9 cellular contexts compared by ENCODE assay signal in genomic region chr6:33886673-33887144, GRCh38.
DNase-seq lines count a peak whose midpoint lies in the region; ATAC-seq, FAIRE-seq and TF ChIP-seq lines count a peak whose summit lies in the region.
"Had no signal": no experiment of that assay in that cellular context is flagged by ENCODE, and none has a peak within 500 bp of the region (broad histone marks: within the 10 kb centered on the region; RNA-seq: fewer than 3 reads in every experiment).

No MANE protein-coding gene starts in this region.

- FAIRE-seq in bronchial epithelial cell (lab: Jason Lieb, UNC) = peak; percentile 84

- WGBS in esophagus muscularis mucosa = 40% methylated on average over 11 of the region's 11 CpGs

- no peak for ATAC-seq in HG03025 (IDR thresholded peaks at IDR 0.05; ENCODE audit: low FRiP score, unreplicated experiment)

- no peak overlapping the region for H3K27ac ChIP-seq in esophagus muscularis mucosa (replicated peaks in 1 of 4)
- H3K27ac ChIP-seq: KMS-11 had no signal

- H3K9me3 ChIP-seq in esophagus muscularis mucosa = no peaks in the 10 kb centered on the region

- H3K4me3 ChIP-seq in bronchial epithelial cell (ENCODE audit: low read depth, low read length) (no peak overlapping the region), esophagus muscularis mucosa (no peak overlapping the region)

- intact Hi-C loops in esophagus muscularis mucosa (cut with DNase I) = no loop called here

- no peak for TF ChIP-seq POLR2A in esophagus muscularis mucosa (IDR thresholded peaks at IDR 0.05; ENCODE audit: low read depth)

- no peaks in the 10 kb centered on the region for H3K36me3 ChIP-seq in bronchial epithelial cell (ENCODE audit: control insufficient read depth, insufficient read depth, low read length)
- no peaks in the 10 kb centered on the region for H3K36me3 ChIP-seq in esophagus muscularis mucosa

- H3K27me3 ChIP-seq in bronchial epithelial cell (ENCODE audit: control insufficient read depth, insufficient read depth, low read length) (no peaks in the 10 kb centered on the region), esophagus muscularis mucosa (peaks cover 0 to 13% (median 0%) of the 10 kb centered on the region in 4 donors)

- TF ChIP-seq CTCF in bronchial epithelial cell (IDR thresholded peaks at IDR 0.05; ENCODE audit: insufficient read depth, low read length, severe bottlenecking) (no peak), esophagus muscularis mucosa (IDR thresholded peaks at IDR 0.05) (no peak)

- TF ChIP-seq EP300 in esophagus muscularis mucosa (IDR thresholded peaks at IDR 0.05) = no peak

- DNase-seq in AG08395 (ENCODE audit: low spot score) (peak; percentile 92), LHCN-M2 (ENCODE audit: low read depth) (peak; percentile 55), bronchial epithelial cell (ENCODE audit: low read depth) (peak; percentile 13), left kidney (ENCODE audit: low read depth, low spot score) (peak; percentile 70), esophagus muscularis mucosa (ENCODE audit: extremely low spot score) (no peak), germinal center (ENCODE audit: low spot score) (no peak), COR-L47 (lab: John Stamatoyannopoulos, UW) (no peak)

- peaks cover 13 to 19% (median 16%) of the 10 kb centered on the region in 4 donors for H3K4me1 ChIP-seq in esophagus muscularis mucosa

Comparison
In these comparisons a context has a peak if more than half of its experiments do, and no peak if none do; other contexts are left out.
1. DNase-seq: peak in AG08395 (single experiment), LHCN-M2 (single experiment), bronchial epithelial cell (single experiment) and left kidney (single experiment); none in esophagus muscularis mucosa (single experiment), germinal center (single experiment) and COR-L47 (single experiment).